Comparison of ENCODE assay signal across 9 cellular contexts in genomic region chr13:74136089-74136658, GRCh38. TPM values are rescaled to one million over a fixed set of nuclear protein-coding genes. Genes with fewer than 3 reads are reported as not detected.
DNase-seq lines count a peak whose midpoint lies in the region; ATAC-seq and TF ChIP-seq lines count a peak whose summit lies in the region.
"Had no signal": no experiment of that assay in that cellular context is flagged by ENCODE, and none has a peak within 500 bp of the region (broad histone marks: within the 10 kb centered on the region; RNA-seq: fewer than 3 reads in every experiment).

No MANE protein-coding gene starts in this region.

- H3K27ac Mint-ChIP-seq in glutamatergic neuron (ENCODE audit: unreplicated experiment): no peak overlapping the region
- no peak overlapping the region for H3K27ac Mint-ChIP-seq in stimulated activated memory B cell treated with anti-CD40 and anti-IgM and Interleukin-4, amounts not matched to agents 10 μg/mL and 1 μg/mL and 100 μg/mL, for 72 hours
- H3K27ac Mint-ChIP-seq: activated B cell treated with CpG ODN at 0.5 μM for 24 hours had no signal

- H3K4me1 Mint-ChIP-seq in glutamatergic neuron (ENCODE audit: low read depth, unreplicated experiment): peaks cover 4% of the 10 kb centered on the region
- H3K4me1 Mint-ChIP-seq in stimulated activated memory B cell treated with anti-CD40 and anti-IgM and Interleukin-4, amounts not matched to agents 10 μg/mL and 1 μg/mL and 100 μg/mL, for 72 hours: peaks cover 13% of the 10 kb centered on the region

- no peaks in the 10 kb centered on the region for H3K36me3 Mint-ChIP-seq in glutamatergic neuron (ENCODE audit: unreplicated experiment)
- no peaks in the 10 kb centered on the region for H3K36me3 Mint-ChIP-seq in stimulated activated memory B cell treated with anti-CD40 and anti-IgM and Interleukin-4, amounts not matched to agents 10 μg/mL and 1 μg/mL and 100 μg/mL, for 72 hours

- H3K4me3 Mint-ChIP-seq in glutamatergic neuron (ENCODE audit: unreplicated experiment): no peak overlapping the region
- no peak overlapping the region for H3K4me3 Mint-ChIP-seq in stimulated activated memory B cell treated with anti-CD40 and anti-IgM and Interleukin-4, amounts not matched to agents 10 μg/mL and 1 μg/mL and 100 μg/mL, for 72 hours
- H3K4me3 Mint-ChIP-seq: activated B cell treated with CpG ODN at 0.5 μM for 24 hours had no signal

- H3K4me3 ChIP-seq in GM08714 (ENCODE audit: low read length): peak overlapping the region; percentile 67

- TF ChIP-seq CTCF in glutamatergic neuron (IDR thresholded peaks at IDR 0.05; ENCODE audit: partially characterized antibody, unreplicated experiment): no peak

- intact Hi-C loops in posterior cingulate gyrus (cut with DNase I): loop anchor here (10.0 kb wide), 2 partner anchors 301 to 381 kb away; no protein-coding TSS in a partner anchor

- peaks cover 11% of the 10 kb centered on the region for H3K9me3 Mint-ChIP-seq in glutamatergic neuron (ENCODE audit: unreplicated experiment)
- H3K9me3 Mint-ChIP-seq in stimulated activated memory B cell treated with anti-CD40 and anti-IgM and Interleukin-4, amounts not matched to agents 10 μg/mL and 1 μg/mL and 100 μg/mL, for 72 hours: no peaks in the 10 kb centered on the region
- H3K9me3 Mint-ChIP-seq: activated B cell treated with CpG ODN at 0.5 μM for 24 hours had no signal

- peak; percentile 49 for DNase-seq in NCI-H2227 (lab: John Stamatoyannopoulos, UW; ENCODE audit: unreplicated experiment)
- peak; percentile 18 for DNase-seq in activated gamma-delta T cell (lab: John Stamatoyannopoulos, UW)
- peak; percentile 51 for DNase-seq in glutamatergic neuron
- DNase-seq in posterior cingulate gyrus: peak in 9 of 10 donors; percentile 19 to 88 (median 31)
- DNase-seq in NOMO-1 treated with DMSO at 0.1 percent for 48 hours (lab: John Stamatoyannopoulos, UW; ENCODE audit: unreplicated experiment): no peak
- DNase-seq in SIG-M5 treated with dmso at 0.1 percent for 504 hours (lab: John Stamatoyannopoulos, UW; ENCODE audit: unreplicated experiment): no peak

- ATAC-seq in stimulated activated memory B cell treated with anti-CD40 and anti-IgM and Interleukin-4, amounts not matched to agents 10 μg/mL and 1 μg/mL and 100 μg/mL, for 72 hours: no peak

- H3K27me3 Mint-ChIP-seq in glutamatergic neuron (ENCODE audit: unreplicated experiment): peaks cover 14% of the 10 kb centered on the region
- H3K27me3 Mint-ChIP-seq in stimulated activated memory B cell treated with anti-CD40 and anti-IgM and Interleukin-4, amounts not matched to agents 10 μg/mL and 1 μg/mL and 100 μg/mL, for 72 hours: no peaks in the 10 kb centered on the region
- H3K27me3 Mint-ChIP-seq: activated B cell treated with CpG ODN at 0.5 μM for 24 hours had no signal

RNA-seq across cellular contexts. Expression of gene KLF12, which starts 2.0 kb away (rescaled TPM):
- 59.9 TPM for total RNA-seq in glutamatergic neuron (ENCODE audit: unreplicated experiment)

Comparison
In these comparisons a context has a peak if more than half of its experiments do, and no peak if none do; other contexts are left out.
1. DNase-seq: peak in NCI-H2227 (single experiment), activated gamma-delta T cell (single experiment), glutamatergic neuron (single experiment) and posterior cingulate gyrus (9 of 10); none in NOMO-1 treated with DMSO at 0.1 percent for 48 hours (single experiment) and SIG-M5 treated with dmso at 0.1 percent for 504 hours (single experiment).